ENCODE assay signal across 15 cellular contexts in the genomic region with DNA sequence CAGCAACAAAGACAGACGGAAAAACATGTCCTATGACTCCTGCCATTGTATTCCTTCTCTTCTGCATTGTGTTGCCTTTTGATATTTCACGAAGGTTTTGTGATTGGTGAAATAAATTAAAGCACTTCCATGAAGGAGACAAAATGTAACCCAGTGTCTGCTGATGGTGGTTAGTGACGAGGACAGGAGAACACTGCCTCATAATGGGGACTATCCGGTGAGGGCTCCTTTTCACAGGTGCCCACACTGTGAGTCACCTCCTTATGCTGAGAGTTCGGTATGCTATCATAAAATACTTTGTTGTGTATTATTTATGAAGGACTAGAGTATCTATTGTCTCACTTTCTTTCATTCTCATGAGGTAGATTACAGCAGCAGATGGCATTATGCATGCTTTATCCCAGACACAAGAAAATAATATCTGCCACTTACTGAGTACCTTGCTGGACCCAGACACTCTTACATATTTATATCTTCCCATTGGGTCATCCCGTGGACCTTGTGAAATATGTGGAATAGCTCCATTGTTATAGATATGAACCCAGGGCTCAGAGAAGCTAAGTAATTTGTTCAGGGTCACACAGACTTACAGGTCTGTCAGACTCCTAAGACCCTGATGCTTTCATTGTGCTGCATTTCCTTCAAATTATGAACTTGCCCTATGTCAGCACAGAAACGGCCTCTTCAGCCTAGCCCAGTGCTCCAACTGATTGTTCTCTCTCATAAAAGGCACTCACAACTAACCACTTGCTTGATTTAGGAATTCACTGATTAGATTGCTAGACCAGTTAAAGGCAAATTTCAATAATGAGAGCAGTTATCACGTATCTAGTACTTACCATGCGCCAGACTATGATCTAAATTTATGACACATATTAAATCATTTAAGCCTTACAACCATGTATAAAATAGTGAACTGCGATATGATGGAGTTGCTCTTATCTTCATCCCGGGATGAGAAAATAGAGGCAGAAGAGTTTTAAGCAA. TPM values are rescaled to one million over a fixed set of nuclear protein-coding genes. Genes with fewer than 3 reads are reported as not detected.
DNase-seq lines count a peak whose midpoint lies in the region; ATAC-seq, FAIRE-seq and TF ChIP-seq lines count a peak whose summit lies in the region.
"Had no signal": no experiment of that assay in that cellular context is flagged by ENCODE, and none has a peak within 500 bp of the region (broad histone marks: within the 10 kb centered on the region; RNA-seq: fewer than 3 reads in every experiment).

No MANE protein-coding gene starts in this region.

- no peaks in the 10 kb centered on the region for H3K9me3 Mint-ChIP-seq in mesothelial cell of epicardium

- DNase-seq in NCI-H1436 (lab: John Stamatoyannopoulos, UW), result peak; percentile 3
- no peak for DNase-seq in NCI-H1436 treated with DMSO at 0.1 percent for 48 hours (lab: John Stamatoyannopoulos, UW)
- no peak for DNase-seq in dorsolateral prefrontal cortex
- no peak for DNase-seq in mesothelial cell of epicardium (ENCODE audit: low spot score in 2 of 2, unreplicated experiment in 2 of 2)
- no peak for DNase-seq in uterus
- no peak for DNase-seq in activated T-cell treated with anti-CD3 and anti-CD28 coated beads, Interleukin-2, amount 50 U/mL, for 48 hours
- DNase-seq in D721Med (ENCODE audit: insufficient read length, low spot score), result no peak
- DNase-seq: 8988T; activated effector memory CD4-positive, alpha-beta T cell treated with Interleukin-2 at 50 U/mL for 16 hours; cortex of kidney; DMS153; head of caudate nucleus; NCI-H524 treated with DMSO at 0.1 percent for 48 hours; SJCRH30 had no signal

- peak overlapping the region; percentile 11 for H3K4me3 Mint-ChIP-seq in mesothelial cell of epicardium

- peak overlapping the region in 53 of 59 donors; percentile 0 to 78 (median 49) for H3K27ac ChIP-seq in dorsolateral prefrontal cortex
- peak overlapping the region; percentile 53 to 78 for H3K27ac ChIP-seq in uterus
- H3K27ac ChIP-seq: SJCRH30 had no signal

- H3K9me3 ChIP-seq in uterus, result no peaks in the 10 kb centered on the region
- H3K9me3 ChIP-seq: SJCRH30 had no signal

- TF ChIP-seq POLR2A in uterus (IDR thresholded peaks at IDR 0.05), result no peak

- peaks cover 68% of the 10 kb centered on the region for H3K4me1 Mint-ChIP-seq in mesothelial cell of epicardium

- FAIRE-seq in D721Med (lab: Jason Lieb, UNC), result no peak

- TF ChIP-seq CTCF in dorsolateral prefrontal cortex (IDR thresholded peaks at IDR 0.05 in 54 of 56, conservative IDR thresholded peaks at IDR 0.05 in 2 of 56; ENCODE audit: low read depth in 1 of 56, partially characterized antibody in 56 of 56) (no peak), mesothelial cell of epicardium (IDR thresholded peaks at IDR 0.05; ENCODE audit: unreplicated experiment) (no peak), uterus (IDR thresholded peaks at IDR 0.05) (no peak), D721Med (IDR thresholded peaks at IDR 0.05; ENCODE audit: insufficient read depth, missing control alignments) (no peak)

- no peaks in the 10 kb centered on the region for H3K27me3 Mint-ChIP-seq in mesothelial cell of epicardium (ENCODE audit: low read depth)

- no peaks in the 10 kb centered on the region for H3K36me3 ChIP-seq in uterus

- H3K4me3 ChIP-seq in dorsolateral prefrontal cortex, result peak overlapping the region in 6 of 59 donors; percentile 2 to 34 (median 15)
- H3K4me3 ChIP-seq in uterus, result no peak overlapping the region
- H3K4me3 ChIP-seq: SJCRH30 had no signal

- H3K27ac Mint-ChIP-seq in mesothelial cell of epicardium, result peak overlapping the region; percentile 95

- intact Hi-C loops in dorsolateral prefrontal cortex (cut with DNase I) (no loop called here), uterus (cut with DNase I; ENCODE audit: low total_unique reads) (no loop called here)

- H3K36me3 Mint-ChIP-seq in mesothelial cell of epicardium, result peaks cover 8% of the 10 kb centered on the region

- ATAC-seq in HG03175 (IDR thresholded peaks at IDR 0.05; ENCODE audit: unreplicated experiment), result no peak

- H3K4me1 ChIP-seq in uterus, result peaks cover 0 to 7% of the 10 kb centered on the region in 2 donors

- H3K27me3 ChIP-seq in dorsolateral prefrontal cortex (peaks cover 0 to 94% (median 30%) of the 10 kb centered on the region in 45 donors), uterus (no peaks in the 10 kb centered on the region)
- H3K27me3 ChIP-seq: SJCRH30 had no signal

RNA-seq across cellular contexts. Expression of gene PLS3, which starts 31.2 kb away (rescaled TPM):
- total RNA-seq in dorsolateral prefrontal cortex (10 to 100 TPM; 33.8 to 96.0 (median 55.8) TPM), mesothelial cell of epicardium (417 to 443 TPM (median 428 TPM) in 3 replicates), uterus (100 to 1,000 TPM; 129 to 268 (median 174) TPM)
